In the genomic region with DNA sequence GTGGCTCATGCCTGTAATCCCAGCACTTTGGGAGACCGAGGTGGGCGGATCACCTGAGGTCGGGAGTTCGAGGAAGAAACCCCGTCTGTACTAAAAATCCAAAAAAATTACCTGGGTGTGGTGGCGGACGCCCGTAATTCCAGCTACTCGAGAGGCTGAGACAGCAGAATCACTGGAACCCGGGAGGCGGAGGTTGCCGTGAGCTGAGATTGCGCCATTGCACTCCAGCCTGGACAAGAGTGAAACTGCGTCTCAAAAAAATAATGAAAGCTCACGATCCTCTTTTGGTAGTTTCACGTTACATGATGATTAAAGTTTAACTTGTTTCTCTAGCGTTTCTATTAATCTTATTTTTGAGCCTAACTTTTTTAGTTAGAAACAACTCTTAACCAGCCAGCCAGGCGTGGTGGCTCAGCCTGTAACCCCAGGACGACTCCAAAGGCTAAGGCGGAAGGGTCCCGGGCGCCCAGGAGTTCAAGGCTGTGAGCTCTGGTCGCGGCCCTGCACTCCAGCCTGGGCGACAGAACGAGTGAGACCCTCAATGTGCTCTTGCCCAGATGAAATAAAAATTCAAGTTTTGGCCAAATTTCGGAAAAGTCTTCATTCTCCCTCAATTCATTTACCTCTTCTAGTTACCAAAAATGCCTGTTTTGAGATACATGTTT, we compare ENCODE assay signal across 8 cellular contexts. TPM values are rescaled to one million over a fixed set of nuclear protein-coding genes. Genes with fewer than 3 reads are reported as not detected.
DNase-seq lines count a peak whose midpoint lies in the region; ATAC-seq and TF ChIP-seq lines count a peak whose summit lies in the region.

No MANE protein-coding gene starts in this region.

- H3K36me3 ChIP-seq in OCI-LY1 (ENCODE audit: insufficient read depth, low read length): peaks cover 5% of the 10 kb centered on the region; the same call in 1 of the 2 replicates

- H3K4me1 Mint-ChIP-seq in endothelial cell (ENCODE audit: unreplicated experiment) (peaks cover 24% of the 10 kb centered on the region), osteocyte (ENCODE audit: unreplicated experiment) (peaks cover 29% of the 10 kb centered on the region)

- H3K27ac Mint-ChIP-seq in endothelial cell (ENCODE audit: unreplicated experiment): peak overlapping the region; percentile 98
- H3K27ac Mint-ChIP-seq in osteocyte (ENCODE audit: unreplicated experiment): peak overlapping the region; percentile 100

- no peak overlapping the region for H3K27ac ChIP-seq in OCI-LY1 (ENCODE audit: low read depth, low read length, poor library complexity, severe bottlenecking)

- H3K9ac ChIP-seq in OCI-LY1 (ENCODE audit: low read length): peak overlapping the region; percentile 76

- TF ChIP-seq CTCF in OCI-LY1 (IDR thresholded peaks at IDR 0.05; ENCODE audit: low read length) (no peak), endothelial cell (IDR thresholded peaks at IDR 0.05; ENCODE audit: unreplicated experiment) (no peak), osteocyte (IDR thresholded peaks at IDR 0.05) (no peak)

- H3K4me3 Mint-ChIP-seq in endothelial cell (ENCODE audit: unreplicated experiment): peak overlapping the region; percentile 93
- peak overlapping the region; percentile 95 for H3K4me3 Mint-ChIP-seq in osteocyte (ENCODE audit: unreplicated experiment)

- H3K36me3 Mint-ChIP-seq in endothelial cell (ENCODE audit: low read depth, unreplicated experiment) (peaks cover 6% of the 10 kb centered on the region), osteocyte (ENCODE audit: unreplicated experiment) (peaks cover 4% of the 10 kb centered on the region)

- H2AFZ ChIP-seq in OCI-LY1 (ENCODE audit: low read length): 0 out of 2 replicates have a peak overlapping the region, but pooled peaks have one; percentile 1

- H3K27me3 Mint-ChIP-seq in endothelial cell (ENCODE audit: unreplicated experiment): peaks cover 6% of the 10 kb centered on the region
- no peaks in the 10 kb centered on the region for H3K27me3 Mint-ChIP-seq in osteocyte (ENCODE audit: unreplicated experiment)

- peak overlapping the region; percentile 65 for H3K4me3 ChIP-seq in OCI-LY1 (ENCODE audit: low read depth, low read length, poor library complexity, severe bottlenecking)

- H3K9me2 ChIP-seq in OCI-LY1 (ENCODE audit: low read depth, low read length): no peaks in the 10 kb centered on the region

- no peaks in the 10 kb centered on the region for H3F3A ChIP-seq in OCI-LY1 (ENCODE audit: insufficient read depth, low read length)

- peak overlapping the region; percentile 75 for H3K4me2 ChIP-seq in OCI-LY1 (ENCODE audit: low read length)

- ATAC-seq in HG02938 (IDR thresholded peaks at IDR 0.05; ENCODE audit: unreplicated experiment): no peak

- DNase-seq in DMS53 treated with DMSO at 0.1 percent for 48 hours (lab: John Stamatoyannopoulos, UW; ENCODE audit: unreplicated experiment): peak; percentile 45
- no peak for DNase-seq in endothelial cell (ENCODE audit: low spot score)
- DNase-seq in osteocyte (ENCODE audit: extremely low spot score, unreplicated experiment): no peak
- DNase-seq in NCI-H2196 treated with DMSO at 0.1 percent for 48 hours (lab: John Stamatoyannopoulos, UW; ENCODE audit: unreplicated experiment): no peak
- DNase-seq in NCI-H128 (lab: John Stamatoyannopoulos, UW; ENCODE audit: unreplicated experiment): no peak
- no peak for DNase-seq in OCI-M2 (lab: John Stamatoyannopoulos, UW; ENCODE audit: unreplicated experiment)

- H3K9me3 Mint-ChIP-seq in endothelial cell (ENCODE audit: unreplicated experiment): no peaks in the 10 kb centered on the region
- no peaks in the 10 kb centered on the region for H3K9me3 Mint-ChIP-seq in osteocyte (ENCODE audit: unreplicated experiment)

- H3K4me1 ChIP-seq in OCI-LY1 (ENCODE audit: insufficient read depth, low read length, severe bottlenecking): peaks cover 29% of the 10 kb centered on the region

- H4K20me1 ChIP-seq in OCI-LY1 (ENCODE audit: insufficient read depth, low read length): no peaks in the 10 kb centered on the region

- H3K9me3 ChIP-seq in OCI-LY1 (ENCODE audit: low read length): no peaks in the 10 kb centered on the region

- peaks cover 30% of the 10 kb centered on the region for H3K79me2 ChIP-seq in OCI-LY1 (ENCODE audit: insufficient read depth, low read length)

- no peaks in the 10 kb centered on the region for H3K27me3 ChIP-seq in OCI-LY1 (ENCODE audit: insufficient read depth, low read length)

RNA-seq across cellular contexts. Expression of gene WRNIP1, which starts 1.2 kb away (rescaled TPM):
- total RNA-seq in endothelial cell (ENCODE audit: unreplicated experiment) (48.6 TPM), osteocyte (35.9 and 40.6 TPM in 2 replicates)

RNA-seq across cellular contexts. Expression of gene MYLK4, which starts 13.3 kb away (rescaled TPM):
- total RNA-seq in endothelial cell (ENCODE audit: unreplicated experiment): 0.97 TPM
- 0.78 and 1.0 TPM in 2 replicates for total RNA-seq in osteocyte
